Comparison of ENCODE assay signal across 8 cellular contexts in the genomic region with DNA sequence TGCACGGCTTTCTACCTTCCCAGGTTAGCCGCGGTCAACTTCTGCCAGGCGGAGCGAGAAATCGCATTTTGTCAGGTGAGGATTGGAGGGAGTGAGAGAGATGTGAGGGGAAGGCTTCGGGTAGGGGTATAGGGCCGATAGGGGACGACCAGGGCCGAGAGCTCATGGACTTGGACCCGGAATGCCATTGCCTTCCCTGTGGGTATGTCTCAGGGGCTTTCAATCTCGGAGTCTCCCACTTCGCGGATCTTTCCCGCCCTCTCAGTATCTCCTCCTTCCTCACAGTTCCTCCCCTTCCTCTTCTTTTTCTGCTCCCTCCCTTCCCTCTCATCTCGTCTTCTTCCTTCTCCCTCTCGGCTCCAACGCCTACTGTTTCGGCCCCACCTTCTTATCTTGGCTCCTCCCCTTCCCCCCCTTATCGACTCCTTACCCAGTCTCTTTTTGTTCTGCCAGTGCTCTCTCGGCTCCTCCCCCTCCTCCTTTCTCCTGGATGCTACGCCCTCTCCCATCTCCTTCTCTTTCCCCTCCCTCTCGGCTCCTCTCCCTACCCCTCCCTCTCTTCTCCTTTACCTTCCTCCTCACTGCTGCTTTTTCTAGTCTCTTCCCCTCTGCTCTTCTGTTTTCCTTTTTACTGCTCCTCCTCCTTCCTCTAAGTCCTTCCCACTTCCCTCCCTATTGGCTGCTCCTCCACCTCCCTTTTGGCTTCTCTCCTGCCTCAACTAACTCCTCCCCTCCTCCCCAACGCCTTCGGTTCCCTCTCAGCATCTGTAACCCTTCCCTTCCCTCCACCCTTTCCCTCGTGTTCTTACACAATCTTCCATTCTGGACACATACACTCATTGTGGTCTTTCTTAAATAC. TPM values are rescaled to one million over a fixed set of nuclear protein-coding genes. Genes with fewer than 3 reads are reported as not detected.
A peak's percentile ranks its signal among the peaks of the same experiment; 100 is the strongest.
DNase-seq lines count a peak whose midpoint lies in the region; ATAC-seq and TF ChIP-seq lines count a peak whose summit lies in the region.

No MANE protein-coding gene starts in this region.

- H3K9me3 Mint-ChIP-seq in central memory CD8-positive, alpha-beta T cell: no peaks in the 10 kb centered on the region

- peak overlapping the region; percentile 66 for H3K4me3 ChIP-seq in WI38 (ENCODE audit: low read depth, low read length)
- peak overlapping the region; percentile 57 to 84 (median 72) for H3K4me3 ChIP-seq in spleen

- peak overlapping the region in 7 of 8 donors; percentile 76 to 86 (median 83) for H3K27ac ChIP-seq in spleen

- peak overlapping the region; percentile 91 for H3K27ac Mint-ChIP-seq in central memory CD8-positive, alpha-beta T cell (ENCODE audit: low read depth)

- H3K9me3 ChIP-seq in spleen: no peaks in the 10 kb centered on the region

- H3K27me3 ChIP-seq in spleen (replicated peaks in 1 of 7): no peaks in the 10 kb centered on the region

- TF ChIP-seq POLR2A in spleen (IDR thresholded peaks at IDR 0.05): no peak

- intact Hi-C loops in spleen (cut with DNase I; ENCODE audit: low total_unique reads): no loop called here

- WGBS in spleen, 5 donors: 0 to 33% (median 1%) methylated on average over 21 to 26 of the region's 26 CpGs

- ATAC-seq in GM18909 (IDR thresholded peaks at IDR 0.05; ENCODE audit: poor library complexity, unreplicated experiment) (peak; percentile 68), HG03159 (IDR thresholded peaks at IDR 0.05; ENCODE audit: unreplicated experiment) (peak; percentile 55)
- ATAC-seq in central memory CD8-positive, alpha-beta T cell (replicated peaks; ENCODE audit: extremely low read depth, poor library complexity, severe bottlenecking): peak; percentile 42

- no peaks in the 10 kb centered on the region for H3K27me3 Mint-ChIP-seq in central memory CD8-positive, alpha-beta T cell

- H3K36me3 Mint-ChIP-seq in central memory CD8-positive, alpha-beta T cell (ENCODE audit: insufficient read depth): peaks cover 11% of the 10 kb centered on the region

- DNase-seq in AG08396 (ENCODE audit: low spot score) (peak; percentile 77), NCI-H2227 (lab: John Stamatoyannopoulos, UW; ENCODE audit: unreplicated experiment) (peak; percentile 95), iris pigment epithelial cell (ENCODE audit: low read depth) (peak; percentile 91), spleen (no peak)
- DNase-seq in central memory CD8-positive, alpha-beta T cell (ENCODE audit: low spot score in 2 of 2): peak; percentile 14 to 16

- H3K4me1 Mint-ChIP-seq in central memory CD8-positive, alpha-beta T cell: peaks cover 27% of the 10 kb centered on the region

- peak overlapping the region; percentile 98 for H3K4me3 Mint-ChIP-seq in central memory CD8-positive, alpha-beta T cell

- no peaks in the 10 kb centered on the region for H3K36me3 ChIP-seq in spleen

- peaks cover 0 to 16% (median 5%) of the 10 kb centered on the region in 6 donors for H3K4me1 ChIP-seq in spleen

- TF ChIP-seq CTCF in WI38 (IDR thresholded peaks at IDR 0.05; ENCODE audit: low read depth, low read length): no peak
- no peak for TF ChIP-seq CTCF in spleen (IDR thresholded peaks at IDR 0.05 in 8 of 11, conservative IDR thresholded peaks at IDR 0.05 in 3 of 11)

RNA-seq across cellular contexts. Expression of a gene that starts 29.4 kb away (rescaled TPM):
- total RNA-seq in spleen: 100 to 1,000 TPM; 132 to 286 (median 185) TPM
- polyA plus RNA-seq in spleen: 100 to 1,000 TPM; 111 to 122 (median 114) TPM
